Comparison of ENCODE assay signal across 1 cellular context in the genomic region with DNA sequence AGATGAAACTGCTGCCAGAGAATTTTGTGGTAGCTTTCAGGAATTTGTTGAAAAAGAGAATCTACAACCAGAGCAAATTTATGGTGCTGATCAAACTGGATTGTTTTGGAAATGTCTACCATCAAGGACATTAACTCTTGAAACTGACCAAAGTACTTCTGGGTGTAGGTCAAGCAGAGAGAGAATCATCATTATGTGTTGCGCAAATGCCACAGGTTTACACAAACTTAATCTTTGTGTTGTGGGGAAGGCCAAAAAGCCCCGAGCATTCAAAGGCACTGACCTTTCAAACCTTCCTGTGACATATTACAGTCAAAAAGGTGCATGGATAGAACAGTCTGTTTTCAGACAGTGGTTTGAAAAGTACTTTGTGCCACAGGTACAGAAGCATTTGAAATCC.
TF ChIP-seq lines count a peak whose summit lies in the region.

No MANE protein-coding gene starts in this region.

TF ChIP-seq in HepG2, 621 proteins besides CTCF, POLR2A, EP300 and RAD21 (continued from another document and continues in another):
- TF ChIP-seq KLF15 (CRISPR knock-in tag; IDR thresholded peaks at IDR 0.05; ENCODE audit: borderline replicate concordance) (no peak), SRSF9 (IDR thresholded peaks at IDR 0.05; ENCODE audit: borderline replicate concordance, insufficient read depth, low read depth, low read length, poor library complexity, severe bottlenecking) (no peak), SRF (IDR thresholded peaks at IDR 0.05; ENCODE audit: low read depth, low read length) (no peak), TCF12 (IDR thresholded peaks at IDR 0.05) (no peak), TCF12 (CRISPR knock-in tag; IDR thresholded peaks at IDR 0.05) (no peak), DRAP1 (CRISPR knock-in tag; IDR thresholded peaks at IDR 0.05) (no peak), SALL1 (CRISPR knock-in tag; IDR thresholded peaks at IDR 0.05) (peak; percentile 68; the same call in 1 of the 2 replicates), ZFP36L1 (CRISPR knock-in tag; IDR thresholded peaks at IDR 0.05) (no peak), SMYD3 (CRISPR knock-in tag; IDR thresholded peaks at IDR 0.05) (no peak), TFDP1 (CRISPR knock-in tag; IDR thresholded peaks at IDR 0.05; ENCODE audit: borderline replicate concordance) (0 out of 2 replicates have a peak, but pooled peaks have one; percentile 14), ZNF343 (CRISPR knock-in tag; IDR thresholded peaks at IDR 0.05) (no peak), CENPX (CRISPR knock-in tag; IDR thresholded peaks at IDR 0.05) (no peak), NFE2L1 (CRISPR knock-in tag; IDR thresholded peaks at IDR 0.05; ENCODE audit: borderline replicate concordance) (no peak), HDAC1 (CRISPR knock-in tag; IDR thresholded peaks at IDR 0.05) (peak; percentile 72), SNRNP70 (IDR thresholded peaks at IDR 0.05; ENCODE audit: low read depth, low read length) (no peak), HOXA5 (CRISPR knock-in tag; IDR thresholded peaks at IDR 0.05) (peak; percentile 70; the same call in 1 of the 2 replicates), RERE (CRISPR knock-in tag; IDR thresholded peaks at IDR 0.05; ENCODE audit: low read depth) (no peak), NFIC (IDR thresholded peaks at IDR 0.05; ENCODE audit: low read length) (peak; percentile 56; the same call in 1 of the 2 replicates), JDP2 (CRISPR knock-in tag; IDR thresholded peaks at IDR 0.05; ENCODE audit: borderline replicate concordance) (no peak), ETV5 (CRISPR knock-in tag; IDR thresholded peaks at IDR 0.05; ENCODE audit: borderline replicate concordance) (peak; percentile 48; the same call in 1 of the 2 replicates), PRMT3 (CRISPR knock-in tag; IDR thresholded peaks at IDR 0.05; ENCODE audit: borderline replicate concordance, low read depth) (no peak), PLRG1 (conservative IDR thresholded peaks at IDR 0.05) (no peak), ZNF772 (CRISPR knock-in tag; IDR thresholded peaks at IDR 0.05) (no peak), RAD51 (IDR thresholded peaks at IDR 0.05; ENCODE audit: borderline replicate concordance) (no peak), ZNF512 (CRISPR knock-in tag; IDR thresholded peaks at IDR 0.05) (no peak), STAT6 (CRISPR knock-in tag; IDR thresholded peaks at IDR 0.05; ENCODE audit: borderline replicate concordance) (0 out of 2 replicates have a peak, but pooled peaks have one; percentile 56), ZZZ3 (CRISPR knock-in tag; IDR thresholded peaks at IDR 0.05; ENCODE audit: borderline replicate concordance) (no peak), IKZF1 (IDR thresholded peaks at IDR 0.05) (no peak), ZBTB21 (CRISPR knock-in tag; IDR thresholded peaks at IDR 0.05) (no peak), XBP1 (CRISPR knock-in tag; IDR thresholded peaks at IDR 0.05) (no peak), NR2F2 (IDR thresholded peaks at IDR 0.05; ENCODE audit: borderline replicate concordance, low read depth) (peak; percentile 89), SIN3A (IDR thresholded peaks at IDR 0.05; ENCODE audit: borderline replicate concordance, low read depth, low read length) (no peak), GLI4 (CRISPR knock-in tag; IDR thresholded peaks at IDR 0.05; ENCODE audit: borderline replicate concordance) (no peak), HNF4G (IDR thresholded peaks at IDR 0.05; ENCODE audit: borderline replicate concordance, low read depth, low read length) (peak; percentile 85), HNF4G (CRISPR knock-in tag; IDR thresholded peaks at IDR 0.05; ENCODE audit: borderline replicate concordance, low read depth) (no peak), ZNF383 (CRISPR knock-in tag; IDR thresholded peaks at IDR 0.05; ENCODE audit: borderline replicate concordance) (no peak), ZSCAN20 (CRISPR knock-in tag; IDR thresholded peaks at IDR 0.05; ENCODE audit: borderline replicate concordance) (no peak), NBN (conservative IDR thresholded peaks at IDR 0.05) (no peak), SUZ12 (IDR thresholded peaks at IDR 0.05; ENCODE audit: low read depth, low read length) (no peak), ZNF709 (CRISPR knock-in tag; IDR thresholded peaks at IDR 0.05) (no peak), SALL2 (CRISPR knock-in tag; IDR thresholded peaks at IDR 0.05) (no peak), GPN1 (CRISPR knock-in tag; IDR thresholded peaks at IDR 0.05; ENCODE audit: borderline replicate concordance) (no peak), PHF21A (CRISPR knock-in tag; IDR thresholded peaks at IDR 0.05) (peak; percentile 72; the same call in 1 of the 2 replicates)
- TF ChIP-seq, protein P1, sequence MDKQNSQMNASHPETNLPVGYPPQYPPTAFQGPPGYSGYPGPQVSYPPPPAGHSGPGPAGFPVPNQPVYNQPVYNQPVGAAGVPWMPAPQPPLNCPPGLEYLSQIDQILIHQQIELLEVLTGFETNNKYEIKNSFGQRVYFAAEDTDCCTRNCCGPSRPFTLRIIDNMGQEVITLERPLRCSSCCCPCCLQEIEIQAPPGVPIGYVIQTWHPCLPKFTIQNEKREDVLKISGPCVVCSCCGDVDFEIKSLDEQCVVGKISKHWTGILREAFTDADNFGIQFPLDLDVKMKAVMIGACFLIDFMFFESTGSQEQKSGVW (CRISPR knock-in tag; IDR thresholded peaks at IDR 0.05; ENCODE audit: borderline replicate concordance): no peak
- TF ChIP-seq, protein P2, sequence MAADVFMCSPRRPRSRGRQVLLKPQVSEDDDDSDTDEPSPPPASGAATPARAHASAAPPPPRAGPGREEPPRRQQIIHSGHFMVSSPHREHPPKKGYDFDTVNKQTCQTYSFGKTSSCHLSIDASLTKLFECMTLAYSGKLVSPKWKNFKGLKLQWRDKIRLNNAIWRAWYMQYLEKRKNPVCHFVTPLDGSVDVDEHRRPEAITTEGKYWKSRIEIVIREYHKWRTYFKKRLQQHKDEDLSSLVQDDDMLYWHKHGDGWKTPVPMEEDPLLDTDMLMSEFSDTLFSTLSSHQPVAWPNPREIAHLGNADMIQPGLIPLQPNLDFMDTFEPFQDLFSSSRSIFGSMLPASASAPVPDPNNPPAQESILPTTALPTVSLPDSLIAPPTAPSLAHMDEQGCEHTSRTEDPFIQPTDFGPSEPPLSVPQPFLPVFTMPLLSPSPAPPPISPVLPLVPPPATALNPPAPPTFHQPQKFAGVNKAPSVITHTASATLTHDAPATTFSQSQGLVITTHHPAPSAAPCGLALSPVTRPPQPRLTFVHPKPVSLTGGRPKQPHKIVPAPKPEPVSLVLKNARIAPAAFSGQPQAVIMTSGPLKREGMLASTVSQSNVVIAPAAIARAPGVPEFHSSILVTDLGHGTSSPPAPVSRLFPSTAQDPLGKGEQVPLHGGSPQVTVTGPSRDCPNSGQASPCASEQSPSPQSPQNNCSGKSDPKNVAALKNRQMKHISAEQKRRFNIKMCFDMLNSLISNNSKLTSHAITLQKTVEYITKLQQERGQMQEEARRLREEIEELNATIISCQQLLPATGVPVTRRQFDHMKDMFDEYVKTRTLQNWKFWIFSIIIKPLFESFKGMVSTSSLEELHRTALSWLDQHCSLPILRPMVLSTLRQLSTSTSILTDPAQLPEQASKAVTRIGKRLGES (CRISPR knock-in tag; IDR thresholded peaks at IDR 0.05; ENCODE audit: borderline replicate concordance): no peak
- TF ChIP-seq, protein P3, sequence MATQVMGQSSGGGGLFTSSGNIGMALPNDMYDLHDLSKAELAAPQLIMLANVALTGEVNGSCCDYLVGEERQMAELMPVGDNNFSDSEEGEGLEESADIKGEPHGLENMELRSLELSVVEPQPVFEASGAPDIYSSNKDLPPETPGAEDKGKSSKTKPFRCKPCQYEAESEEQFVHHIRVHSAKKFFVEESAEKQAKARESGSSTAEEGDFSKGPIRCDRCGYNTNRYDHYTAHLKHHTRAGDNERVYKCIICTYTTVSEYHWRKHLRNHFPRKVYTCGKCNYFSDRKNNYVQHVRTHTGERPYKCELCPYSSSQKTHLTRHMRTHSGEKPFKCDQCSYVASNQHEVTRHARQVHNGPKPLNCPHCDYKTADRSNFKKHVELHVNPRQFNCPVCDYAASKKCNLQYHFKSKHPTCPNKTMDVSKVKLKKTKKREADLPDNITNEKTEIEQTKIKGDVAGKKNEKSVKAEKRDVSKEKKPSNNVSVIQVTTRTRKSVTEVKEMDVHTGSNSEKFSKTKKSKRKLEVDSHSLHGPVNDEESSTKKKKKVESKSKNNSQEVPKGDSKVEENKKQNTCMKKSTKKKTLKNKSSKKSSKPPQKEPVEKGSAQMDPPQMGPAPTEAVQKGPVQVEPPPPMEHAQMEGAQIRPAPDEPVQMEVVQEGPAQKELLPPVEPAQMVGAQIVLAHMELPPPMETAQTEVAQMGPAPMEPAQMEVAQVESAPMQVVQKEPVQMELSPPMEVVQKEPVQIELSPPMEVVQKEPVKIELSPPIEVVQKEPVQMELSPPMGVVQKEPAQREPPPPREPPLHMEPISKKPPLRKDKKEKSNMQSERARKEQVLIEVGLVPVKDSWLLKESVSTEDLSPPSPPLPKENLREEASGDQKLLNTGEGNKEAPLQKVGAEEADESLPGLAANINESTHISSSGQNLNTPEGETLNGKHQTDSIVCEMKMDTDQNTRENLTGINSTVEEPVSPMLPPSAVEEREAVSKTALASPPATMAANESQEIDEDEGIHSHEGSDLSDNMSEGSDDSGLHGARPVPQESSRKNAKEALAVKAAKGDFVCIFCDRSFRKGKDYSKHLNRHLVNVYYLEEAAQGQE (IDR thresholded peaks at IDR 0.05; ENCODE audit: borderline replicate concordance in 1 of 2, low read depth in 1 of 2, low read length in 2 of 2): no peak
